In genomic region chr6:27866370-27867050, GRCh38 we compare ENCODE assay signal across 8 cellular contexts. TPM values are rescaled to one million over a fixed set of nuclear protein-coding genes. Genes with fewer than 3 reads are reported as not detected.
DNase-seq lines count a peak whose midpoint lies in the region; ATAC-seq and TF ChIP-seq lines count a peak whose summit lies in the region.

No MANE protein-coding gene starts in this region.

- intact Hi-C loops in MCF 10A (cut with micrococcal nuclease) = loop anchor here (2.0 kb wide), 1 partner anchor 26 kb away; a partner anchor contains a TSS

- H3K36me3 Mint-ChIP-seq in IgD-negative memory B cell = peaks cover 3% of the 10 kb centered on the region
- peaks cover 12% of the 10 kb centered on the region for H3K36me3 Mint-ChIP-seq in MCF 10A (ENCODE audit: insufficient read depth, unreplicated experiment)

- TF ChIP-seq CTCF in MCF 10A (IDR thresholded peaks at IDR 0.05; ENCODE audit: unreplicated experiment) = no peak

- peaks cover 29 to 46% (median 37%) of the 10 kb centered on the region in 3 donors for H3K4me1 Mint-ChIP-seq in IgD-negative memory B cell
- no peaks in the 10 kb centered on the region for H3K4me1 Mint-ChIP-seq in MCF 10A (ENCODE audit: insufficient read depth, unreplicated experiment)

- peak overlapping the region; percentile 86 to 100 (median 98) for H3K4me3 Mint-ChIP-seq in IgD-negative memory B cell
- H3K4me3 Mint-ChIP-seq in MCF 10A (ENCODE audit: unreplicated experiment) = peak overlapping the region; percentile 91

- in situ Hi-C loops in SK-MEL-5 (cut with HindIII; ENCODE audit: low pct_unique_long_range_greater_than_20kb, low sequenced_read_pairs) = no loop called here

- no TSS peak for BruUV-seq in MCF 10A (replicated peaks; lab: Mats Ljungman, UMichigan)

- no peaks in the 10 kb centered on the region for H3K27me3 Mint-ChIP-seq in IgD-negative memory B cell
- H3K27me3 Mint-ChIP-seq in MCF 10A (ENCODE audit: insufficient read depth, unreplicated experiment) = no peaks in the 10 kb centered on the region

- H3K9me3 Mint-ChIP-seq in IgD-negative memory B cell = peaks cover 3 to 4% (median 4%) of the 10 kb centered on the region in 3 donors
- H3K9me3 Mint-ChIP-seq in MCF 10A (ENCODE audit: unreplicated experiment) = no peaks in the 10 kb centered on the region

- DNase-seq in SIG-M5 (lab: John Stamatoyannopoulos, UW) = peak; percentile 86
- no peak for DNase-seq in SIG-M5 treated with dmso at 0.1 percent for 504 hours (lab: John Stamatoyannopoulos, UW; ENCODE audit: unreplicated experiment)
- DNase-seq in SK-MEL-5 (ENCODE audit: low read depth, low spot score) = peak; percentile 54
- peak; percentile 80 for DNase-seq in MCF 10A (ENCODE audit: unreplicated experiment)
- peak; percentile 62 for DNase-seq in iris pigment epithelial cell (ENCODE audit: low read depth)
- peak; percentile 37 to 60 for DNase-seq in stimulated activated CD4-positive, alpha-beta T cell treated with anti-CD3 and anti-CD28 coated beads, Interleukin-2, amount 100 ng/mL, for 24 hours

- POLR2A ChIA-PET in MCF 10A (lab: Yijun Ruan, JAX) = interaction anchor here (0.6 to 18.7 kb wide), 43 partner anchors 8 to 1925 kb away, joined by 3 to 826 read pairs (median 6); partner anchors contain the start of gene ZKSCAN8

- no peak for ATAC-seq in HG03457 (IDR thresholded peaks at IDR 0.05; ENCODE audit: unreplicated experiment)

- CTCF ChIA-PET in MCF 10A (lab: Yijun Ruan, JAX) = interaction anchor here (0.5 to 3.1 kb wide), 7 partner anchors 27 to 1841 kb away, joined by 3 to 29 read pairs (median 3); a partner anchor contains a TSS

- H3K27ac Mint-ChIP-seq in IgD-negative memory B cell (peak overlapping the region; percentile 88 to 99 (median 96)), MCF 10A (ENCODE audit: low read depth, unreplicated experiment) (peak overlapping the region; percentile 69)

RNA-seq across cellular contexts. Expression of gene OR2B2, which starts 45.7 kb away (rescaled TPM):
- not detected for polyA plus RNA-seq in IgD-negative memory B cell
- not detected in 2 replicates for total RNA-seq in SK-MEL-5 (2014; rRNA removed; shearing (Covaris generic))
- polyA plus RNA-seq in SK-MEL-5 (2015; cell fraction: cytosol; rRNA removed) = not detected in 2 replicates
- polyA plus RNA-seq in SK-MEL-5 (2015; cell fraction: nucleus; rRNA removed) = not detected in 2 replicates
- not detected in 2 replicates for total RNA-seq in MCF 10A (2022)
